Comparison of ENCODE assay signal across 8 cellular contexts in genomic region chr15:99507732-99508571, GRCh38.
DNase-seq lines count a peak whose midpoint lies in the region; ATAC-seq lines count a peak whose summit lies in the region.

No MANE protein-coding gene starts in this region.

- no peak for ATAC-seq in GM19467 (IDR thresholded peaks at IDR 0.05; ENCODE audit: unreplicated experiment)

- DNase-seq in DMS 273 (lab: John Stamatoyannopoulos, UW; ENCODE audit: unreplicated experiment) (peak; percentile 51), DMS 273 treated with DMSO at 0.1 percent for 48 hours (lab: John Stamatoyannopoulos, UW) (no peak), MV-4-11 (lab: John Stamatoyannopoulos, UW) (peak; percentile 76), fibroblast of peridontal ligament (ENCODE audit: extremely low read depth) (peak; percentile 20), smooth muscle cell of the brain vasculature (ENCODE audit: low read depth, low spot score) (peak; percentile 24), NCI-H1417 treated with DMSO at 0.1 percent for 48 hours (lab: John Stamatoyannopoulos, UW) (no peak), NCI-H2081 (lab: John Stamatoyannopoulos, UW) (no peak)

Comparison
In these comparisons a context has a peak if more than half of its experiments do, and no peak if none do; other contexts are left out.
1. DNase-seq: peak in DMS 273 (single experiment), MV-4-11 (single experiment), fibroblast of peridontal ligament (single experiment) and smooth muscle cell of the brain vasculature (single experiment); none in DMS 273 treated with DMSO at 0.1 percent for 48 hours (single experiment), NCI-H1417 treated with DMSO at 0.1 percent for 48 hours (single experiment) and NCI-H2081 (0 of 2).